In genomic region chr6:37029249-37029959, GRCh38 we compare ENCODE assay signal across 8 cellular contexts. TPM values are rescaled to one million over a fixed set of nuclear protein-coding genes. Genes with fewer than 3 reads are reported as not detected.
DNase-seq lines count a peak whose midpoint lies in the region; ATAC-seq and TF ChIP-seq lines count a peak whose summit lies in the region.

No MANE protein-coding gene starts in this region.

- H3K9me3 Mint-ChIP-seq in Calu3 (ENCODE audit: low read depth, unreplicated experiment), result peaks cover 3% of the 10 kb centered on the region

- H3K4me3 Mint-ChIP-seq in Calu3 (ENCODE audit: low read depth, unreplicated experiment), result no peak overlapping the region

- H3K27ac Mint-ChIP-seq in Calu3 (ENCODE audit: unreplicated experiment), result peak overlapping the region; percentile 11

- intact Hi-C loops in Calu3 (cut with micrococcal nuclease; ENCODE audit: unreplicated experiment) (no loop called here), left cardiac atrium (cut with DNase I) (loop anchor here (2.0 to 10.0 kb wide), 3 partner anchors 143 to 181 kb away; partner anchors contain the start of gene PIM1 (in 1 of the 2))

- H3K27me3 Mint-ChIP-seq in Calu3 (ENCODE audit: unreplicated experiment), result no peaks in the 10 kb centered on the region

- H3K36me3 Mint-ChIP-seq in Calu3 (ENCODE audit: insufficient read depth, unreplicated experiment), result peaks cover 3% of the 10 kb centered on the region

- no TSS peak for BruUV-seq in Calu3 (replicated peaks; lab: Mats Ljungman, UMichigan)

- CTCF ChIA-PET in Calu3 (lab: Charles Lee), result interaction anchor here (0.6 to 3.8 kb wide), 11 partner anchors 9 to 181 kb away, joined by 3 to 21 read pairs (median 6); no protein-coding TSS in a partner anchor

- TF ChIP-seq CTCF in Calu3 (IDR thresholded peaks at IDR 0.05; ENCODE audit: unreplicated experiment), result peak; percentile 72

- H3K4me1 Mint-ChIP-seq in Calu3 (ENCODE audit: low read depth, unreplicated experiment), result peaks cover 29% of the 10 kb centered on the region

- ATAC-seq in HG03039 (IDR thresholded peaks at IDR 0.05; ENCODE audit: unreplicated experiment), result peak; percentile 49
- ATAC-seq in left cardiac atrium, result peak; percentile 88 to 93

- DNase-seq in Calu3 (peak; percentile 89), RKO (ENCODE audit: low spot score) (peak; percentile 85), amniotic epithelial cell (ENCODE audit: low read depth) (peak; percentile 75), left cardiac atrium (peak; percentile 81), renal cortical epithelial cell (ENCODE audit: low read depth) (peak; percentile 89), DMS153 treated with DMSO at 0.1 percent for 48 hours (lab: John Stamatoyannopoulos, UW; ENCODE audit: unreplicated experiment) (no peak), NCI-H524 treated with DMSO at 0.1 percent for 48 hours (lab: John Stamatoyannopoulos, UW) (no peak)

RNA-seq across cellular contexts. Expression of gene FGD2, which starts 23.9 kb away (rescaled TPM):
- 0.19 and 1.0 TPM in 2 replicates for total RNA-seq in Calu3 (2022)
- total RNA-seq in left cardiac atrium, result 10 to 100 TPM; 15.1 to 15.5 TPM
- 0.05 TPM in 1 of 2 replicates, not detected in the other for total RNA-seq in renal cortical epithelial cell

RNA-seq across cellular contexts. Expression of gene MTCH1, which starts 43.4 kb away (rescaled TPM):
- total RNA-seq in Calu3 (2022), result 288 and 291 TPM in 2 replicates
- 100 to 1,000 TPM; 178 to 214 TPM for total RNA-seq in left cardiac atrium
- 196 and 243 TPM in 2 replicates for total RNA-seq in renal cortical epithelial cell

Comparison
In these comparisons a context has a peak if more than half of its experiments do, and no peak if none do; other contexts are left out.
1. DNase-seq: peak in Calu3 (single experiment), RKO (single experiment), amniotic epithelial cell (single experiment), left cardiac atrium (single experiment) and renal cortical epithelial cell (single experiment); none in DMS153 treated with DMSO at 0.1 percent for 48 hours (single experiment) and NCI-H524 treated with DMSO at 0.1 percent for 48 hours (single experiment).